ENCODE assay signal across 16 cellular contexts in genomic region chr5:124697482-124697881, GRCh38. TPM values are rescaled to one million over a fixed set of nuclear protein-coding genes. Genes with fewer than 3 reads are reported as not detected.
DNase-seq lines count a peak whose midpoint lies in the region; ATAC-seq and TF ChIP-seq lines count a peak whose summit lies in the region.
"Had no signal": no experiment of that assay in that cellular context is flagged by ENCODE, and none has a peak within 500 bp of the region (broad histone marks: within the 10 kb centered on the region; RNA-seq: fewer than 3 reads in every experiment).

No MANE protein-coding gene starts in this region.

- no peaks in the 10 kb centered on the region for H3K36me3 ChIP-seq in adipocyte (ENCODE audit: control insufficient read depth, insufficient read depth, low read length, severe bottlenecking)
- no peaks in the 10 kb centered on the region for H3K36me3 ChIP-seq in cardiac muscle cell

- H3K4me3 Mint-ChIP-seq in neural crest cell (peak overlapping the region; percentile 45), type B pancreatic cell (peak overlapping the region; percentile 28)
- H3K4me3 Mint-ChIP-seq in stimulated activated effector memory CD8-positive, alpha-beta T cell treated with anti-CD3 and anti-CD28 coated beads, Interleukin-12 subunit alpha, Interleukin-12 subunit beta, amount 100 ng/mL, for 72 hours: no peak overlapping the region
- H3K4me3 Mint-ChIP-seq: B cell had no signal

- no peak overlapping the region for H3K9ac ChIP-seq in adipocyte (ENCODE audit: low read length)

- H3K27me3 ChIP-seq in adipocyte (replicated peaks; ENCODE audit: control insufficient read depth, insufficient read depth, low read length) (no peaks in the 10 kb centered on the region), cardiac muscle cell (no peaks in the 10 kb centered on the region)

- no peaks in the 10 kb centered on the region for H3K9me3 ChIP-seq in adipocyte (ENCODE audit: control insufficient read depth, low read length)
- no peaks in the 10 kb centered on the region for H3K9me3 ChIP-seq in cardiac muscle cell (ENCODE audit: low read depth)

- no peak for ATAC-seq in HG03280 (IDR thresholded peaks at IDR 0.05; ENCODE audit: unreplicated experiment)
- no peak for ATAC-seq in stimulated activated effector memory CD8-positive, alpha-beta T cell treated with anti-CD3 and anti-CD28 coated beads, Interleukin-12 subunit alpha, Interleukin-12 subunit beta, amount 100 ng/mL, for 72 hours
- ATAC-seq: stimulated activated naive CD8-positive, alpha-beta T cell treated with anti-CD3 and anti-CD28 coated beads, Interleukin-15, Interleukin-2, amounts not matched to agents 100 U/mL and 50 U/mL, for 24 hours had no signal

- H3K36me3 Mint-ChIP-seq in neural crest cell (ENCODE audit: low read depth): peaks cover 34% of the 10 kb centered on the region
- H3K36me3 Mint-ChIP-seq in type B pancreatic cell: peaks cover 36% of the 10 kb centered on the region
- no peaks in the 10 kb centered on the region for H3K36me3 Mint-ChIP-seq in stimulated activated effector memory CD8-positive, alpha-beta T cell treated with anti-CD3 and anti-CD28 coated beads, Interleukin-12 subunit alpha, Interleukin-12 subunit beta, amount 100 ng/mL, for 72 hours

- H3K4me1 ChIP-seq in adipocyte (ENCODE audit: control insufficient read depth, insufficient read depth, low read length) (peaks cover 35% of the 10 kb centered on the region), cardiac muscle cell (ENCODE audit: low read depth) (peaks cover 63% of the 10 kb centered on the region)

- H3K27me3 Mint-ChIP-seq in neural crest cell (ENCODE audit: low read depth): no peaks in the 10 kb centered on the region
- H3K27me3 Mint-ChIP-seq in type B pancreatic cell: no peaks in the 10 kb centered on the region
- H3K27me3 Mint-ChIP-seq: B cell had no signal

- H3K27ac Mint-ChIP-seq in neural crest cell (ENCODE audit: unreplicated experiment): peak overlapping the region; percentile 94
- H3K27ac Mint-ChIP-seq in type B pancreatic cell: peak overlapping the region; percentile 39
- H3K27ac Mint-ChIP-seq in stimulated activated effector memory CD8-positive, alpha-beta T cell treated with anti-CD3 and anti-CD28 coated beads, Interleukin-12 subunit alpha, Interleukin-12 subunit beta, amount 100 ng/mL, for 72 hours: no peak overlapping the region
- H3K27ac Mint-ChIP-seq: B cell had no signal

- H3K4me3 ChIP-seq in adipocyte (ENCODE audit: low read length): peak overlapping the region; percentile 28
- H3K4me3 ChIP-seq in cardiac muscle cell: no peak overlapping the region

- DNase-seq in adipocyte (ENCODE audit: low read depth) (no peak), cardiac muscle cell (ENCODE audit: low read depth in 1 of 2, low spot score in 1 of 2) (no peak), neural crest cell (ENCODE audit: low read depth, low spot score) (no peak), type B pancreatic cell (ENCODE audit: extremely low spot score, unreplicated experiment) (no peak), SHP77 treated with DMSO at 0.1 percent for 48 hours (lab: John Stamatoyannopoulos, UW) (no peak), kidney tubule cell (ENCODE audit: low spot score) (no peak)
- no peak for DNase-seq in stimulated activated effector memory CD8-positive, alpha-beta T cell treated with anti-CD3 and anti-CD28 coated beads, Interleukin-12 subunit alpha, Interleukin-12 subunit beta, amount 100 ng/mL, for 72 hours (ENCODE audit: low spot score in 2 of 2)
- DNase-seq: activated CD8-positive, alpha-beta memory T cell treated with anti-CD3 and anti-CD28 coated beads, Interleukin-2, amount 50 U/mL, for 48 hours; activated naive CD4-positive, alpha-beta T cell treated with anti-CD3 and anti-CD28 coated beads, Interleukin-2, amount 50 U/mL, for 16 hours; cerebellar nuclear complex; head of caudate nucleus; NCI-H510A; stimulated activated naive CD8-positive, alpha-beta T cell treated with anti-CD3 and anti-CD28 coated beads, Interleukin-15, Interleukin-2, amounts not matched to agents 100 U/mL and 50 U/mL, for 24 hours had no signal

- peaks cover 83% of the 10 kb centered on the region for H3K4me1 Mint-ChIP-seq in neural crest cell
- peaks cover 65% of the 10 kb centered on the region for H3K4me1 Mint-ChIP-seq in type B pancreatic cell (ENCODE audit: unreplicated experiment)
- H3K4me1 Mint-ChIP-seq in stimulated activated effector memory CD8-positive, alpha-beta T cell treated with anti-CD3 and anti-CD28 coated beads, Interleukin-12 subunit alpha, Interleukin-12 subunit beta, amount 100 ng/mL, for 72 hours: no peaks in the 10 kb centered on the region

- TF ChIP-seq CTCF in cardiac muscle cell (IDR thresholded peaks at IDR 0.05; ENCODE audit: low read depth, low read length) (no peak), neural crest cell (conservative IDR thresholded peaks at IDR 0.05) (no peak), type B pancreatic cell (conservative IDR thresholded peaks at IDR 0.05) (no peak)

- peak overlapping the region; percentile 87 for H3K27ac ChIP-seq in cardiac muscle cell
- H3K27ac ChIP-seq: epithelial cell of prostate had no signal

- peaks cover 9% of the 10 kb centered on the region for H3K9me3 Mint-ChIP-seq in neural crest cell
- H3K9me3 Mint-ChIP-seq in type B pancreatic cell: peaks cover 12% of the 10 kb centered on the region
- H3K9me3 Mint-ChIP-seq in stimulated activated effector memory CD8-positive, alpha-beta T cell treated with anti-CD3 and anti-CD28 coated beads, Interleukin-12 subunit alpha, Interleukin-12 subunit beta, amount 100 ng/mL, for 72 hours: peaks cover 5% of the 10 kb centered on the region

RNA-seq across cellular contexts. Expression of gene ZNF608, which starts 49.0 kb away (rescaled TPM):
- total RNA-seq in cardiac muscle cell (75.0 and 115 TPM in 2 replicates), neural crest cell (106 and 107 TPM in 2 replicates), type B pancreatic cell (ENCODE audit: low replicate concordance) (37.4 and 63.0 TPM in 2 replicates)
- polyA plus RNA-seq in cardiac muscle cell: 39.9 and 61.3 TPM in 2 replicates
